In genomic region chr11:64410396-64410718, GRCh38 we compare ENCODE assay signal across 16 cellular contexts.
"Had no signal": no experiment of that assay in that cellular context is flagged by ENCODE, and none has a peak within 500 bp of the region (broad histone marks: within the 10 kb centered on the region; RNA-seq: fewer than 3 reads in every experiment).

No MANE protein-coding gene starts in this region.

- H3K9me3 Mint-ChIP-seq: activated CD4-positive, alpha-beta memory T cell treated with anti-CD3 and anti-CD28 coated beads for 36 hours; activated T-cell treated with anti-CD3 and anti-CD28 coated beads, Interleukin-2, amount 50 U/mL, for 24 hours had no signal

- ATAC-seq: activated CD8-positive, alpha-beta memory T cell treated with anti-CD3 and anti-CD28 coated beads, Interleukin-2, amount 10 ng/mL, durations not matched to agents 7 days and 5 days; gastroesophageal sphincter; stimulated activated memory B cell treated with anti-CD40 and anti-IgM and Interleukin-4, amounts not matched to agents 10 μg/mL and 1 μg/mL and 100 μg/mL, for 72 hours had no signal

- H3K36me3 ChIP-seq: cardiac muscle cell, gastroesophageal sphincter, thyroid gland had no signal

- H3K36me3 Mint-ChIP-seq: activated CD4-positive, alpha-beta memory T cell treated with anti-CD3 and anti-CD28 coated beads for 36 hours; activated CD8-positive, alpha-beta memory T cell treated with anti-CD3 and anti-CD28 coated beads, Interleukin-2, amount 10 ng/mL, durations not matched to agents 7 days and 5 days; stimulated activated memory B cell treated with anti-CD40 and anti-IgM and Interleukin-4, amounts not matched to agents 10 μg/mL and 1 μg/mL and 100 μg/mL, for 72 hours had no signal

- H3K27ac ChIP-seq: cardiac muscle cell, gastroesophageal sphincter, thyroid gland had no signal

- H3K27me3 Mint-ChIP-seq: activated CD4-positive, alpha-beta memory T cell treated with anti-CD3 and anti-CD28 coated beads for 36 hours; activated T-cell treated with anti-CD3 and anti-CD28 coated beads, Interleukin-2, amount 50 U/mL, for 24 hours had no signal

- H3K4me1 ChIP-seq: thyroid gland had no signal

- H3K4me3 ChIP-seq: cardiac muscle cell, gastroesophageal sphincter, thyroid gland had no signal

- H3K4me2 ChIP-seq: SK-N-SH had no signal

- H3K27me3 ChIP-seq: cardiac muscle cell, thyroid gland had no signal

- H3K27ac Mint-ChIP-seq: activated CD4-positive, alpha-beta memory T cell treated with anti-CD3 and anti-CD28 coated beads for 36 hours; activated CD8-positive, alpha-beta memory T cell treated with anti-CD3 and anti-CD28 coated beads, Interleukin-2, amount 10 ng/mL, durations not matched to agents 7 days and 5 days; activated T-cell treated with anti-CD3 and anti-CD28 coated beads, Interleukin-2, amount 50 U/mL, for 24 hours; stimulated activated memory B cell treated with anti-CD40 and anti-IgM and Interleukin-4, amounts not matched to agents 10 μg/mL and 1 μg/mL and 100 μg/mL, for 72 hours had no signal

- H3K4me3 Mint-ChIP-seq: activated CD4-positive, alpha-beta memory T cell treated with anti-CD3 and anti-CD28 coated beads for 36 hours; activated CD8-positive, alpha-beta memory T cell treated with anti-CD3 and anti-CD28 coated beads, Interleukin-2, amount 10 ng/mL, durations not matched to agents 7 days and 5 days; activated T-cell treated with anti-CD3 and anti-CD28 coated beads, Interleukin-2, amount 50 U/mL, for 24 hours; stimulated activated memory B cell treated with anti-CD40 and anti-IgM and Interleukin-4, amounts not matched to agents 10 μg/mL and 1 μg/mL and 100 μg/mL, for 72 hours had no signal

- H3K9me3 ChIP-seq: gastroesophageal sphincter, SK-N-SH, thyroid gland had no signal

- DNase-seq: activated CD4-positive, alpha-beta memory T cell treated with anti-CD3 and anti-CD28 coated beads for 36 hours; activated CD4-positive, alpha-beta T cell treated with anti-CD3 and anti-CD28 coated beads for 1 hour; activated CD8-positive, alpha-beta memory T cell treated with anti-CD3 and anti-CD28 coated beads, Interleukin-2, amount 10 ng/mL, durations not matched to agents 7 days and 5 days; activated naive CD4-positive, alpha-beta T cell treated with anti-CD3 and anti-CD28 coated beads, Interleukin-2, amount 50 U/mL, for 16 hours; activated T-cell treated with anti-CD3 and anti-CD28 coated beads, Interleukin-2, amount 50 U/mL, for 24 hours; erythroblast; islet precursor cell; left ventricle myocardium superior; SK-N-SH; stimulated activated CD4-positive, alpha-beta T cell treated with anti-CD3 and anti-CD28 coated beads, Interleukin-2, amount 100 ng/mL, for 48 hours; T-helper 1 cell; T1000; thyroid gland had no signal

- H3K4me1 Mint-ChIP-seq: activated CD8-positive, alpha-beta memory T cell treated with anti-CD3 and anti-CD28 coated beads, Interleukin-2, amount 10 ng/mL, durations not matched to agents 7 days and 5 days had no signal

- H3K9ac ChIP-seq: SK-N-SH had no signal
